25 cellular contexts compared by ENCODE assay signal in the genomic region with DNA sequence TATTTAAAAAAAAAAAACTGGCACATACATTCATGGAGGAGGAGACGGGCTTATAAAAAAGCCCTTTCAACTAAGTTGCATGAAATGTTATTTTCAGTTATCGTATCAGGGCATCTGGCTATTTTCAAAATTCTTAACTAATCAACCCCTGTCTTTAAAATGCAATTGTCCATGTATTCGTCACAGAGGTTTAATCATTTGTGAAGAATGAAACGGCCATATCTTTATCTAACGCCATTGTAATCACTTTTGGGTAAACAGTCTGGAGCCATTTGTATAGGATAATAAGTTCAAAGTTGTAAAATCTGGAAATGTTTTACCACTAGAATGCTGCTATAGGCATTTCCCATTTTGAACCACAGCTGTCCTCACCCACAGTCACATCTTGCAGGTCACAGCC. TPM values are rescaled to one million over a fixed set of nuclear protein-coding genes. Genes with fewer than 3 reads are reported as not detected.
"Had no signal": no experiment of that assay in that cellular context is flagged by ENCODE, and none has a peak within 500 bp of the region (broad histone marks: within the 10 kb centered on the region; RNA-seq: fewer than 3 reads in every experiment).

No MANE protein-coding gene starts in this region.

- H3K4me1 ChIP-seq: esophagus muscularis mucosa, left lung, neural progenitor cell, parathyroid adenoma, sigmoid colon, spleen, tibial artery, upper lobe of left lung had no signal

- DNase-seq: dermis blood vessel endothelial cell; effector memory CD4-positive, alpha-beta T cell; kidney; left lung; mesenchymal stem cell; naive thymus-derived CD4-positive, alpha-beta T cell; sigmoid colon; spleen; stimulated activated CD4-positive, alpha-beta T cell treated with anti-CD3 and anti-CD28 coated beads, Interleukin-4, amount 100 ng/mL, for 4 hours; stimulated activated naive CD8-positive, alpha-beta T cell treated with anti-CD3 and anti-CD28 coated beads, Interleukin-15, Interleukin-2, amounts not matched to agents 100 U/mL and 50 U/mL, for 24 hours; substantia nigra; testis; tibial artery; upper lobe of left lung had no signal

- ATAC-seq: left lung; naive thymus-derived CD4-positive, alpha-beta T cell; stimulated activated memory B cell treated with anti-CD40 and anti-IgM and Interleukin-4, amounts not matched to agents 10 μg/mL and 1 μg/mL and 100 μg/mL, for 72 hours; stimulated activated naive CD8-positive, alpha-beta T cell treated with anti-CD3 and anti-CD28 coated beads, Interleukin-15, Interleukin-2, amounts not matched to agents 100 U/mL and 50 U/mL, for 24 hours had no signal

- H3K36me3 ChIP-seq: esophagus muscularis mucosa, left lung, neural progenitor cell, sigmoid colon, spleen, tibial artery, upper lobe of left lung had no signal

- H2AFZ ChIP-seq: neural progenitor cell, parathyroid adenoma had no signal

- H3K9me3 ChIP-seq: left lung, sigmoid colon, spleen, testis, tibial artery, upper lobe of left lung had no signal

- H3K9ac ChIP-seq: neural progenitor cell, parathyroid adenoma had no signal

- H3K79me2 ChIP-seq: parathyroid adenoma had no signal

- FAIRE-seq: endothelial cell of umbilical vein, frontal cortex, kidney, urothelium cell line had no signal

- H3K27me3 ChIP-seq: esophagus muscularis mucosa, left lung, neural progenitor cell, sigmoid colon, spleen, testis, tibial artery, upper lobe of left lung had no signal

- H3K4me3 ChIP-seq: coronary artery, esophagus muscularis mucosa, left lung, neural progenitor cell, sigmoid colon, spleen, testis, tibial artery, upper lobe of left lung had no signal

- H3K4me2 ChIP-seq: neural progenitor cell had no signal

- H3K27ac ChIP-seq: coronary artery, esophagus muscularis mucosa, left lung, neural progenitor cell, parathyroid adenoma, sigmoid colon, spleen, testis, tibial artery, upper lobe of left lung had no signal

RNA-seq across cellular contexts. Expression of gene SLC30A10, which starts 30.4 kb away (rescaled TPM):
- total RNA-seq: dermis blood vessel endothelial cell; endothelial cell of umbilical vein; esophagus muscularis mucosa; fibroblast of lung; fibroblast of villous mesenchyme; kidney; left lung; lung microvascular endothelial cell; naive thymus-derived CD4-positive, alpha-beta T cell; spleen; upper lobe of left lung had no signal
- polyA plus RNA-seq: endothelial cell of umbilical vein; fibroblast of lung; naive thymus-derived CD4-positive, alpha-beta T cell had no signal
